Comparison of ENCODE assay signal across 17 cellular contexts in genomic region chr2:19351499-19351898, GRCh38. TPM values are rescaled to one million over a fixed set of nuclear protein-coding genes. Genes with fewer than 3 reads are reported as not detected.
A peak's percentile ranks its signal among the peaks of the same experiment; 100 is the strongest.
DNase-seq lines count a peak whose midpoint lies in the region; ATAC-seq and TF ChIP-seq lines count a peak whose summit lies in the region.
"Had no signal": no experiment of that assay in that cellular context is flagged by ENCODE, and none has a peak within 500 bp of the region (broad histone marks: within the 10 kb centered on the region; RNA-seq: fewer than 3 reads in every experiment).

No MANE protein-coding gene starts in this region.

- peak overlapping the region; percentile 43 to 75 (median 66); a peak in 21 of 22 replicates for H3K4me2 ChIP-seq in BLaER1 treated with 17β-estradiol and CSF1 and Interleukin-3, amounts not matched to agents 10 nM and 100 nM

- no peak overlapping the region; a peak in 1 of 22 replicates for H3K9ac ChIP-seq in BLaER1 treated with 17β-estradiol and CSF1 and Interleukin-3, amounts not matched to agents 10 nM and 100 nM

- DNase-seq in H7: peak; percentile 76
- no peak for DNase-seq in effector memory CD8-positive, alpha-beta T cell
- peak; percentile 35 for DNase-seq in nephron progenitor cell
- DNase-seq in KG1 (lab: John Stamatoyannopoulos, UW): no peak
- no peak for DNase-seq in NCI-H2171 (lab: John Stamatoyannopoulos, UW)
- DNase-seq in activated gamma-delta T cell treated with Interleukin-2 at 50 U/mL for 16 hours: no peak
- no peak for DNase-seq in activated T-cell treated with anti-CD3 and anti-CD28 coated beads, Interleukin-2, amount 50 U/mL, for 48 hours
- DNase-seq: activated CD4-positive, CD25-positive, alpha-beta regulatory T cell treated with anti-CD3 and anti-CD28 coated beads, Interleukin-2, amount 50 U/mL, for 72 hours; BE2C; hypothalamus; mammary epithelial cell; MG63; stimulated activated CD4-positive, alpha-beta T cell treated with anti-CD3 and anti-CD28 coated beads, Interleukin-1b, Interleukin-23, amount 100 ng/mL, for 48 hours had no signal

- peaks cover 72 to 81% (median 78%) of the 10 kb centered on the region in 11 experiments for H3K27me3 ChIP-seq in BLaER1 treated with 17β-estradiol and CSF1 and Interleukin-3, amounts not matched to agents 10 nM and 100 nM
- H3K27me3 ChIP-seq in H7 (ENCODE audit: control insufficient read depth, insufficient read depth, low read length): peaks cover 84% of the 10 kb centered on the region
- H3K27me3 ChIP-seq: MG63 had no signal

- no peak for TF ChIP-seq CTCF in nephron progenitor cell (IDR thresholded peaks at IDR 0.05)

- H3K4me3 ChIP-seq in BLaER1 treated with 17β-estradiol and CSF1 and Interleukin-3, amounts not matched to agents 10 nM and 100 nM: peak overlapping the region; percentile 14 to 53 (median 40); a peak in 15 of 20 replicates
- no peak overlapping the region for H3K4me3 ChIP-seq in H7 (ENCODE audit: insufficient read depth, low read depth, low read length)
- H3K4me3 ChIP-seq: MG63, SK-N-MC had no signal

- peaks cover 67 to 86% of the 10 kb centered on the region in 2 donors for H3K27me3 Mint-ChIP-seq in effector memory CD8-positive, alpha-beta T cell
- H3K27me3 Mint-ChIP-seq in nephron progenitor cell (ENCODE audit: low read depth, poor library complexity): peaks cover 62% of the 10 kb centered on the region

- peaks cover 29% of the 10 kb centered on the region for H3K36me3 Mint-ChIP-seq in effector memory CD8-positive, alpha-beta T cell (ENCODE audit: insufficient read depth)
- H3K36me3 Mint-ChIP-seq in nephron progenitor cell (ENCODE audit: low read depth): peaks cover 43% of the 10 kb centered on the region

- ATAC-seq in effector memory CD8-positive, alpha-beta T cell (replicated peaks): no peak

- H3K9me3 ChIP-seq in BLaER1 treated with 17β-estradiol and CSF1 and Interleukin-3, amounts not matched to agents 10 nM and 100 nM (replicated peaks in 1 of 11): peaks cover 9 to 64% (median 41%) of the 10 kb centered on the region in 11 experiments
- H3K9me3 ChIP-seq: BE2C, MG63 had no signal

- no peak overlapping the region for H3K27ac Mint-ChIP-seq in effector memory CD8-positive, alpha-beta T cell
- H3K27ac Mint-ChIP-seq in nephron progenitor cell: no peak overlapping the region
- H3K27ac Mint-ChIP-seq: progenitor cell of endocrine pancreas had no signal

- peaks cover 8 to 31% (median 20%) of the 10 kb centered on the region in 10 experiments for H3K4me1 ChIP-seq in BLaER1 treated with 17β-estradiol and CSF1 and Interleukin-3, amounts not matched to agents 10 nM and 100 nM
- H3K4me1 ChIP-seq: BE2C had no signal

- H3K36me3 ChIP-seq in BLaER1 treated with 17β-estradiol and CSF1 and Interleukin-3, amounts not matched to agents 10 nM and 100 nM: no peaks in the 10 kb centered on the region
- no peaks in the 10 kb centered on the region for H3K36me3 ChIP-seq in H7 (replicated peaks; ENCODE audit: control insufficient read depth, insufficient read depth, low read length)
- H3K36me3 ChIP-seq: BE2C, MG63 had no signal

- no peaks in the 10 kb centered on the region for H3K9me3 Mint-ChIP-seq in effector memory CD8-positive, alpha-beta T cell
- H3K9me3 Mint-ChIP-seq in nephron progenitor cell: no peaks in the 10 kb centered on the region
- H3K9me3 Mint-ChIP-seq: activated T-helper 1 cell treated with anti-CD3 and anti-CD28 coated beads, Interleukin-12 subunit alpha, Interleukin-12 subunit beta, Interleukin-2, Interleukin-4 antibody, amounts not matched to agents 30 ng/mL and 10 ng/mL and 1 ng/mL, durations not matched to agents 14 hours and 24 hours and 36 hours had no signal

- H3K4me1 Mint-ChIP-seq in effector memory CD8-positive, alpha-beta T cell (ENCODE audit: low read depth in 2 of 2): peaks cover 33 to 34% of the 10 kb centered on the region in 2 donors
- H3K4me1 Mint-ChIP-seq in nephron progenitor cell: peaks cover 77% of the 10 kb centered on the region

- H4K20me1 ChIP-seq in BLaER1 treated with 17β-estradiol and CSF1 and Interleukin-3, amounts not matched to agents 10 nM and 100 nM: peaks cover 0 to 16% (median 0%) of the 10 kb centered on the region in 11 experiments; a peak in 5 of 22 replicates

- no peak overlapping the region for H3K27ac ChIP-seq in BLaER1 treated with 17β-estradiol and CSF1 and Interleukin-3, amounts not matched to agents 10 nM and 100 nM
- H3K27ac ChIP-seq: SK-N-MC had no signal

- peak overlapping the region; percentile 29 to 59 for H3K4me3 Mint-ChIP-seq in effector memory CD8-positive, alpha-beta T cell
- peak overlapping the region; percentile 49 for H3K4me3 Mint-ChIP-seq in nephron progenitor cell

RNA-seq across cellular contexts. Expression of gene OSR1, which starts 6.9 kb away (rescaled TPM):
- 0.44 TPM in 1 of 2 replicates, not detected in the other for total RNA-seq in H7 (2014; rRNA removed; shearing (Covaris generic))
- total RNA-seq: activated T-helper 1 cell treated with anti-CD3 and anti-CD28 coated beads, Interleukin-12 subunit alpha, Interleukin-12 subunit beta, Interleukin-2, Interleukin-4 antibody, amounts not matched to agents 30 ng/mL and 10 ng/mL and 1 ng/mL, durations not matched to agents 14 hours and 24 hours and 36 hours had no signal

Comparison
In these comparisons a context has a peak if more than half of its experiments do, and no peak if none do; other contexts are left out.
1. DNase-seq: peak in H7 (single experiment) and nephron progenitor cell (single experiment); none in effector memory CD8-positive, alpha-beta T cell (0 of 3), KG1 (single experiment), NCI-H2171 (single experiment), activated gamma-delta T cell treated with Interleukin-2 at 50 U/mL for 16 hours (single experiment) and activated T-cell treated with anti-CD3 and anti-CD28 coated beads, Interleukin-2, amount 50 U/mL, for 48 hours (0 of 2).